Comparison of ENCODE assay signal across 36 cellular contexts in genomic region chr15:78291698-78292097, GRCh38. TPM values are rescaled to one million over a fixed set of nuclear protein-coding genes. Genes with fewer than 3 reads are reported as not detected.
DNase-seq lines count a peak whose midpoint lies in the region; TF ChIP-seq lines count a peak whose summit lies in the region.
"Had no signal": no experiment of that assay in that cellular context is flagged by ENCODE, and none has a peak within 500 bp of the region (broad histone marks: within the 10 kb centered on the region; RNA-seq: fewer than 3 reads in every experiment).

No MANE protein-coding gene starts in this region.

- H3K27ac ChIP-seq in VCaP (peak overlapping the region; percentile 72), smooth muscle cell (ENCODE audit: low read depth) (peak overlapping the region; percentile 61), adrenal gland (no peak overlapping the region)
- H3K27ac ChIP-seq: brain microvascular endothelial cell, lower lobe of right lung, testis, vagina had no signal

- H3K4me3 ChIP-seq in fibroblast of villous mesenchyme (ENCODE audit: low read depth, low read length): no peak overlapping the region
- no peak overlapping the region for H3K4me3 ChIP-seq in smooth muscle cell
- no peak overlapping the region for H3K4me3 ChIP-seq in adrenal gland
- H3K4me3 ChIP-seq: lower lobe of right lung, MG63, testis, vagina had no signal

- no peaks in the 10 kb centered on the region for H3K27me3 Mint-ChIP-seq in MCF 10A (ENCODE audit: insufficient read depth, unreplicated experiment)
- H3K27me3 Mint-ChIP-seq: activated CD4-positive, alpha-beta T cell treated with anti-CD3 and anti-CD28 coated beads for 36 hours; activated T-helper 17 cell treated with anti-CD3 and anti-CD28 coated beads, Interleukin-2, amount 50 U/mL, for 72 hours; CD4-positive, alpha-beta T cell had no signal

- intact Hi-C loops in MCF 10A (cut with micrococcal nuclease) (no loop called here), adrenal gland (cut with DNase I) (no loop called here)

- H3K9me3 ChIP-seq in smooth muscle cell (replicated peaks; ENCODE audit: low read depth): no peaks in the 10 kb centered on the region
- no peaks in the 10 kb centered on the region for H3K9me3 ChIP-seq in adrenal gland (replicated peaks in 1 of 3)
- H3K9me3 ChIP-seq: lower lobe of right lung, MG63, testis, vagina had no signal

- H3F3A ChIP-seq in smooth muscle cell (ENCODE audit: low read depth): no peaks in the 10 kb centered on the region

- H4K20me1 ChIP-seq in smooth muscle cell (ENCODE audit: low read depth): no peaks in the 10 kb centered on the region

- H3K4me1 Mint-ChIP-seq in MCF 10A (ENCODE audit: insufficient read depth, unreplicated experiment): no peaks in the 10 kb centered on the region
- H3K4me1 Mint-ChIP-seq: activated CD4-positive, alpha-beta T cell treated with anti-CD3 and anti-CD28 coated beads for 36 hours; activated T-helper 17 cell treated with anti-CD3 and anti-CD28 coated beads, Interleukin-2, amount 50 U/mL, for 72 hours; nephron had no signal

- H3K4me2 ChIP-seq in smooth muscle cell: no peak overlapping the region

- H3K36me3 ChIP-seq in smooth muscle cell (ENCODE audit: low read depth): no peaks in the 10 kb centered on the region
- peaks cover 0 to 38% of the 10 kb centered on the region in 2 donors for H3K36me3 ChIP-seq in adrenal gland (replicated peaks in 1 of 2)

- H3K27me3 ChIP-seq in smooth muscle cell (ENCODE audit: low read depth) (no peaks in the 10 kb centered on the region), adrenal gland (no peaks in the 10 kb centered on the region)
- H3K27me3 ChIP-seq: brain microvascular endothelial cell, MG63, testis, vagina had no signal

- H3K79me2 ChIP-seq in smooth muscle cell (ENCODE audit: low read depth): peaks cover 8% of the 10 kb centered on the region

- H3K9ac ChIP-seq in smooth muscle cell (ENCODE audit: low read depth): no peak overlapping the region

- no peak for TF ChIP-seq POLR2A in adrenal gland (IDR thresholded peaks at IDR 0.05)

- no peak overlapping the region for H3K27ac Mint-ChIP-seq in MCF 10A (ENCODE audit: low read depth, unreplicated experiment)
- H3K27ac Mint-ChIP-seq: activated CD4-positive, alpha-beta T cell treated with anti-CD3 and anti-CD28 coated beads for 36 hours; activated CD8-positive, alpha-beta T cell treated with anti-CD3 and anti-CD28 coated beads, Interleukin-2, amount 10 ng/mL, durations not matched to agents 7 days and 5 days; activated T-helper 17 cell treated with anti-CD3 and anti-CD28 coated beads, Interleukin-2, amount 50 U/mL, for 72 hours; CD4-positive, alpha-beta T cell; nephron; T-helper 2 cell treated with Interferon-gamma antibody and Interleukin-4, amounts not matched to agents 5 μg/mL and 100 μg/mL, for 36 hours had no signal

- no TSS peak for BruUV-seq in MCF 10A (replicated peaks; lab: Mats Ljungman, UMichigan)

- TF ChIP-seq CTCF in MCF 10A (IDR thresholded peaks at IDR 0.05; ENCODE audit: unreplicated experiment) (no peak), VCaP (conservative IDR thresholded peaks at IDR 0.05) (no peak), fibroblast of villous mesenchyme (IDR thresholded peaks at IDR 0.05; ENCODE audit: insufficient read depth, low read depth, low read length) (no peak), smooth muscle cell (IDR thresholded peaks at IDR 0.05; ENCODE audit: borderline replicate concordance, insufficient read depth, poor library complexity, severe bottlenecking) (no peak), adrenal gland (IDR thresholded peaks at IDR 0.05) (no peak)

- DNase-seq in T47D (ENCODE audit: low read depth in 1 of 2, low spot score in 1 of 2) (peak; percentile 19 to 60), MCF 10A (ENCODE audit: unreplicated experiment) (no peak), fibroblast of villous mesenchyme (ENCODE audit: low read depth) (peak; percentile 12), smooth muscle cell (lab: John Stamatoyannopoulos, UW; ENCODE audit: unreplicated experiment) (no peak), inferior parietal cortex (ENCODE audit: extremely low spot score) (no peak), RKO (ENCODE audit: low spot score) (no peak), adrenal gland (no peak)
- DNase-seq: activated CD4-positive, alpha-beta T cell treated with anti-CD3 and anti-CD28 coated beads for 36 hours; activated CD8-positive, alpha-beta T cell treated with anti-CD3 and anti-CD28 coated beads, Interleukin-2, amount 10 ng/mL, durations not matched to agents 7 days and 5 days; activated naive CD4-positive, alpha-beta T cell treated with anti-CD3 and anti-CD28 coated beads, Interleukin-2, amount 50 U/mL, for 16 hours; AML-193; amniotic stem cell; brain microvascular endothelial cell; CD4-positive, alpha-beta T cell; effector CD8-positive, alpha-beta T cell; foreskin fibroblast; GOT3; head of caudate nucleus; kidney glomerular epithelial cell; lower lobe of right lung; MG63; NCI-H1105; NCI-H187 treated with DMSO at 0.1 percent for 48 hours; NCI-H2171 treated with DMSO at 0.1 percent for 48 hours; NCI-H510A; retina; small intestine; stimulated activated naive CD8-positive, alpha-beta T cell treated with anti-CD3 and anti-CD28 coated beads, Interleukin-15, Interleukin-2, amounts not matched to agents 100 U/mL and 50 U/mL, for 24 hours; testis had no signal

- H3K4me1 ChIP-seq in smooth muscle cell (ENCODE audit: low read depth) (no peaks in the 10 kb centered on the region), adrenal gland (replicated peaks in 1 of 2) (no peaks in the 10 kb centered on the region)
- H3K4me1 ChIP-seq: lower lobe of right lung, testis had no signal

- POLR2A ChIA-PET in MCF 10A (lab: Yijun Ruan, JAX): interaction anchor here (0.8 to 1.5 kb wide), 2 partner anchors 8 to 12 kb away, joined by 4 to 7 read pairs; partner anchors contain the start of gene SKIC8

- no peak overlapping the region for H2AFZ ChIP-seq in smooth muscle cell (ENCODE audit: low read depth)

- no peaks in the 10 kb centered on the region for H3K9me3 Mint-ChIP-seq in MCF 10A (ENCODE audit: unreplicated experiment)
- H3K9me3 Mint-ChIP-seq: activated T-helper 17 cell treated with anti-CD3 and anti-CD28 coated beads, Interleukin-2, amount 50 U/mL, for 72 hours; CD4-positive, alpha-beta T cell; nephron; T-helper 2 cell treated with Interferon-gamma antibody and Interleukin-4, amounts not matched to agents 5 μg/mL and 100 μg/mL, for 36 hours had no signal

- H3K4me3 Mint-ChIP-seq in MCF 10A (ENCODE audit: unreplicated experiment): no peak overlapping the region
- H3K4me3 Mint-ChIP-seq: activated CD4-positive, alpha-beta T cell treated with anti-CD3 and anti-CD28 coated beads for 36 hours; activated CD8-positive, alpha-beta T cell treated with anti-CD3 and anti-CD28 coated beads, Interleukin-2, amount 10 ng/mL, durations not matched to agents 7 days and 5 days; activated T-helper 17 cell treated with anti-CD3 and anti-CD28 coated beads, Interleukin-2, amount 50 U/mL, for 72 hours; CD4-positive, alpha-beta T cell; nephron; T-helper 2 cell treated with Interferon-gamma antibody and Interleukin-4, amounts not matched to agents 5 μg/mL and 100 μg/mL, for 36 hours had no signal

- peaks cover 79% of the 10 kb centered on the region for H3K36me3 Mint-ChIP-seq in MCF 10A (ENCODE audit: insufficient read depth, unreplicated experiment)

- 95% methylated on average over 2 of the region's 2 CpGs for WGBS in smooth muscle cell (ENCODE audit: low lambda C conversion rate)
- WGBS in adrenal gland, 4 donors: 96 to 100% (median 100%) methylated on average over 2 of the region's 2 CpGs

- in situ Hi-C loops in T47D (cut with HindIII; ENCODE audit: low pct_unique_long_range_greater_than_20kb, low sequenced_read_pairs): no loop called here

- CTCF ChIA-PET in MCF 10A (lab: Yijun Ruan, JAX): interaction anchor here (1.0 kb wide), 1 partner anchor 126 kb away, joined by 3 read pairs; no protein-coding TSS in a partner anchor

RNA-seq across cellular contexts. Expression of gene SKIC8, which starts 7.7 kb away (rescaled TPM):
- total RNA-seq in MCF 10A (2022) (54.3 and 56.2 TPM in 2 replicates), fibroblast of villous mesenchyme (59.6 and 72.1 TPM in 2 replicates), smooth muscle cell (63.6 and 67.4 TPM in 2 replicates), adrenal gland (10 to 100 TPM; 45.9 to 81.6 (median 61.1) TPM)
- polyA plus RNA-seq in smooth muscle cell (64.5 and 72.9 TPM in 2 replicates), adrenal gland (100 to 1,000 TPM in 1 of 3 donors, 10 to 100 TPM in 2; 51.3 to 111 (median 66.2) TPM)

RNA-seq across cellular contexts. Expression of gene DNAJA4, which starts 27.3 kb away (rescaled TPM):
- total RNA-seq in MCF 10A (2022) (not detected in 2 replicates), fibroblast of villous mesenchyme (2.6 and 4.3 TPM in 2 replicates), smooth muscle cell (2.7 and 3.2 TPM in 2 replicates), adrenal gland (10 to 100 TPM; 11.7 to 26.2 (median 21.8) TPM)
- polyA plus RNA-seq in smooth muscle cell (4.0 and 5.8 TPM in 2 replicates), adrenal gland (10 to 100 TPM; 18.8 to 43.5 (median 19.8) TPM)
- total RNA-seq: HT1080 had no signal

RNA-seq across cellular contexts. Expression of gene CRABP1, which starts 48.5 kb away (rescaled TPM):
- total RNA-seq in MCF 10A (2022) (not detected in 2 replicates), fibroblast of villous mesenchyme (not detected in 2 replicates), smooth muscle cell (1.2 and 12.9 TPM in 2 replicates), adrenal gland (1 to 10 TPM in 2 of 8 donors, under 1 TPM in 3, not detected in 3; 0.39 to 2.4 (median 0.79) TPM)
- polyA plus RNA-seq in smooth muscle cell (1.8 and 8.8 TPM in 2 replicates), adrenal gland (1 to 10 TPM in 1 of 3 donors, under 1 TPM in 2; 0.67 to 1.2 (median 0.80) TPM)
- total RNA-seq: activated CD8-positive, alpha-beta T cell treated with anti-CD3 and anti-CD28 coated beads, Interleukin-2, amount 10 ng/mL, durations not matched to agents 7 days and 5 days; activated T-helper 17 cell treated with anti-CD3 and anti-CD28 coated beads, Interleukin-2, amount 50 U/mL, for 72 hours; CD4-positive, alpha-beta T cell; HT1080; lower lobe of right lung; vagina had no signal

RNA-seq across cellular contexts. Expression of gene ACSBG1, which starts 57.3 kb away (rescaled TPM):
- total RNA-seq in MCF 10A (2022) (not detected in 2 replicates), fibroblast of villous mesenchyme (under 0.01 TPM in 1 of 2 replicates, not detected in the other), smooth muscle cell (under 0.01 TPM in 1 of 2 replicates, not detected in the other), adrenal gland (10 to 100 TPM in 4 of 8 donors, 1 to 10 TPM in 4; 1.9 to 42.3 (median 9.8) TPM)
- polyA plus RNA-seq in smooth muscle cell (0.22 TPM in 1 of 2 replicates, not detected in the other), adrenal gland (1 to 10 TPM; 2.5 to 5.8 (median 4.3) TPM)
- total RNA-seq: activated T-helper 17 cell treated with anti-CD3 and anti-CD28 coated beads, Interleukin-2, amount 50 U/mL, for 72 hours; omental fat pad had no signal

Comparison
In these comparisons a context has a peak if more than half of its experiments do, and no peak if none do; other contexts are left out.
1. DNase-seq: peak in T47D (2 of 2) and fibroblast of villous mesenchyme (single experiment); none in MCF 10A (single experiment), smooth muscle cell (single experiment), inferior parietal cortex (single experiment), RKO (single experiment) and adrenal gland (0 of 7).
2. H3K27ac ChIP-seq: peak in VCaP (single experiment) and smooth muscle cell (single experiment); none in adrenal gland (0 of 5).